Comparison of ENCODE assay signal across 2 cellular contexts in the genomic region with DNA sequence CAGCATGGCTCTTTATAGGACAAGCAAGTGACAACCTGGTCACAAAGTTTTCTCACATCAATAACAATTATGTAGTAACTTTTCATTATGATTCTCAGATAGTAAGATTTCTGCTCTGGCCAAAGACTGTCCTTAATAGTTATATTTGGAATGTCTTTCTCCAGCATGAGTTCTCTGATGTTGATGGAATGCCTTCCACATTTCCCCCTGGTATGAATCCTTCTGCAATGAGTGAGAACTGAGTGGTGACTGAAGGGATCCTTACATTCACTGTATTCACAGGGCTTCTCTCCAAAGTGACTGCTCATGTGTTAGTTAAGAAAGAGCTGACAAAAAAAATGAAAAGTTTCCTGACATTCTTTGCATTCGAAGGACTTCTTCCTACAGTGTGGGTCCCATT.
TF ChIP-seq lines count a peak whose summit lies in the region.

No MANE protein-coding gene starts in this region.

TF ChIP-seq in liver, 16 proteins besides CTCF, POLR2A, EP300 and RAD21:
- TF ChIP-seq, protein P1, sequence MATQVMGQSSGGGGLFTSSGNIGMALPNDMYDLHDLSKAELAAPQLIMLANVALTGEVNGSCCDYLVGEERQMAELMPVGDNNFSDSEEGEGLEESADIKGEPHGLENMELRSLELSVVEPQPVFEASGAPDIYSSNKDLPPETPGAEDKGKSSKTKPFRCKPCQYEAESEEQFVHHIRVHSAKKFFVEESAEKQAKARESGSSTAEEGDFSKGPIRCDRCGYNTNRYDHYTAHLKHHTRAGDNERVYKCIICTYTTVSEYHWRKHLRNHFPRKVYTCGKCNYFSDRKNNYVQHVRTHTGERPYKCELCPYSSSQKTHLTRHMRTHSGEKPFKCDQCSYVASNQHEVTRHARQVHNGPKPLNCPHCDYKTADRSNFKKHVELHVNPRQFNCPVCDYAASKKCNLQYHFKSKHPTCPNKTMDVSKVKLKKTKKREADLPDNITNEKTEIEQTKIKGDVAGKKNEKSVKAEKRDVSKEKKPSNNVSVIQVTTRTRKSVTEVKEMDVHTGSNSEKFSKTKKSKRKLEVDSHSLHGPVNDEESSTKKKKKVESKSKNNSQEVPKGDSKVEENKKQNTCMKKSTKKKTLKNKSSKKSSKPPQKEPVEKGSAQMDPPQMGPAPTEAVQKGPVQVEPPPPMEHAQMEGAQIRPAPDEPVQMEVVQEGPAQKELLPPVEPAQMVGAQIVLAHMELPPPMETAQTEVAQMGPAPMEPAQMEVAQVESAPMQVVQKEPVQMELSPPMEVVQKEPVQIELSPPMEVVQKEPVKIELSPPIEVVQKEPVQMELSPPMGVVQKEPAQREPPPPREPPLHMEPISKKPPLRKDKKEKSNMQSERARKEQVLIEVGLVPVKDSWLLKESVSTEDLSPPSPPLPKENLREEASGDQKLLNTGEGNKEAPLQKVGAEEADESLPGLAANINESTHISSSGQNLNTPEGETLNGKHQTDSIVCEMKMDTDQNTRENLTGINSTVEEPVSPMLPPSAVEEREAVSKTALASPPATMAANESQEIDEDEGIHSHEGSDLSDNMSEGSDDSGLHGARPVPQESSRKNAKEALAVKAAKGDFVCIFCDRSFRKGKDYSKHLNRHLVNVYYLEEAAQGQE (IDR thresholded peaks at IDR 0.05), result no peak
- no peak for TF ChIP-seq MAX (IDR thresholded peaks at IDR 0.05)
- no peak for TF ChIP-seq TAF1 (conservative IDR thresholded peaks at IDR 0.05)
- no peak for TF ChIP-seq NR2F2 (IDR thresholded peaks at IDR 0.05)
- no peak for TF ChIP-seq FOXA1 (IDR thresholded peaks at IDR 0.05)
- TF ChIP-seq HNF4A (conservative IDR thresholded peaks at IDR 0.05), result no peak
- TF ChIP-seq, protein P2, sequence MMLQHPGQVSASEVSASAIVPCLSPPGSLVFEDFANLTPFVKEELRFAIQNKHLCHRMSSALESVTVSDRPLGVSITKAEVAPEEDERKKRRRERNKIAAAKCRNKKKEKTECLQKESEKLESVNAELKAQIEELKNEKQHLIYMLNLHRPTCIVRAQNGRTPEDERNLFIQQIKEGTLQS (IDR thresholded peaks at IDR 0.05), result no peak
- TF ChIP-seq YY1 (IDR thresholded peaks at IDR 0.05), result no peak
- no peak for TF ChIP-seq RXRA (IDR thresholded peaks at IDR 0.05)
- no peak for TF ChIP-seq SP1 (IDR thresholded peaks at IDR 0.05)
- no peak for TF ChIP-seq EGR1 (IDR thresholded peaks at IDR 0.05; ENCODE audit: low read depth in 2 of 2)
- no peak for TF ChIP-seq GABPA (IDR thresholded peaks at IDR 0.05 in 1 of 2, conservative IDR thresholded peaks at IDR 0.05 in 1 of 2)
- TF ChIP-seq FOXA2 (IDR thresholded peaks at IDR 0.05), result no peak
- TF ChIP-seq HNF4G (IDR thresholded peaks at IDR 0.05), result no peak
- TF ChIP-seq, protein P3, sequence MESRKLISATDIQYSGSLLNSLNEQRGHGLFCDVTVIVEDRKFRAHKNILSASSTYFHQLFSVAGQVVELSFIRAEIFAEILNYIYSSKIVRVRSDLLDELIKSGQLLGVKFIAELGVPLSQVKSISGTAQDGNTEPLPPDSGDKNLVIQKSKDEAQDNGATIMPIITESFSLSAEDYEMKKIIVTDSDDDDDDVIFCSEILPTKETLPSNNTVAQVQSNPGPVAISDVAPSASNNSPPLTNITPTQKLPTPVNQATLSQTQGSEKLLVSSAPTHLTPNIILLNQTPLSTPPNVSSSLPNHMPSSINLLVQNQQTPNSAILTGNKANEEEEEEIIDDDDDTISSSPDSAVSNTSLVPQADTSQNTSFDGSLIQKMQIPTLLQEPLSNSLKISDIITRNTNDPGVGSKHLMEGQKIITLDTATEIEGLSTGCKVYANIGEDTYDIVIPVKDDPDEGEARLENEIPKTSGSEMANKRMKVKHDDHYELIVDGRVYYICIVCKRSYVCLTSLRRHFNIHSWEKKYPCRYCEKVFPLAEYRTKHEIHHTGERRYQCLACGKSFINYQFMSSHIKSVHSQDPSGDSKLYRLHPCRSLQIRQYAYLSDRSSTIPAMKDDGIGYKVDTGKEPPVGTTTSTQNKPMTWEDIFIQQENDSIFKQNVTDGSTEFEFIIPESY (IDR thresholded peaks at IDR 0.05), result no peak
- no peak for TF ChIP-seq JUND (IDR thresholded peaks at IDR 0.05)

TF ChIP-seq in HepG2, 621 proteins besides CTCF, POLR2A, EP300 and RAD21:
- no peak for TF ChIP-seq GPN1 (CRISPR knock-in tag; IDR thresholded peaks at IDR 0.05; ENCODE audit: borderline replicate concordance)
- no peak for TF ChIP-seq ZNF282 (IDR thresholded peaks at IDR 0.05; ENCODE audit: partially characterized antibody)
- TF ChIP-seq FIP1L1 (IDR thresholded peaks at IDR 0.05; ENCODE audit: borderline replicate concordance, insufficient read depth, low read depth, low read length), result no peak
- TF ChIP-seq ZBTB42 (CRISPR knock-in tag; IDR thresholded peaks at IDR 0.05), result no peak
- no peak for TF ChIP-seq ZUFSP (CRISPR knock-in tag; IDR thresholded peaks at IDR 0.05; ENCODE audit: borderline replicate concordance)
- no peak for TF ChIP-seq ZNF10 (CRISPR knock-in tag; IDR thresholded peaks at IDR 0.05; ENCODE audit: borderline replicate concordance, low read depth)
- no peak for TF ChIP-seq ARHGAP35 (CRISPR knock-in tag; IDR thresholded peaks at IDR 0.05; ENCODE audit: borderline replicate concordance)
- TF ChIP-seq, protein P4, sequence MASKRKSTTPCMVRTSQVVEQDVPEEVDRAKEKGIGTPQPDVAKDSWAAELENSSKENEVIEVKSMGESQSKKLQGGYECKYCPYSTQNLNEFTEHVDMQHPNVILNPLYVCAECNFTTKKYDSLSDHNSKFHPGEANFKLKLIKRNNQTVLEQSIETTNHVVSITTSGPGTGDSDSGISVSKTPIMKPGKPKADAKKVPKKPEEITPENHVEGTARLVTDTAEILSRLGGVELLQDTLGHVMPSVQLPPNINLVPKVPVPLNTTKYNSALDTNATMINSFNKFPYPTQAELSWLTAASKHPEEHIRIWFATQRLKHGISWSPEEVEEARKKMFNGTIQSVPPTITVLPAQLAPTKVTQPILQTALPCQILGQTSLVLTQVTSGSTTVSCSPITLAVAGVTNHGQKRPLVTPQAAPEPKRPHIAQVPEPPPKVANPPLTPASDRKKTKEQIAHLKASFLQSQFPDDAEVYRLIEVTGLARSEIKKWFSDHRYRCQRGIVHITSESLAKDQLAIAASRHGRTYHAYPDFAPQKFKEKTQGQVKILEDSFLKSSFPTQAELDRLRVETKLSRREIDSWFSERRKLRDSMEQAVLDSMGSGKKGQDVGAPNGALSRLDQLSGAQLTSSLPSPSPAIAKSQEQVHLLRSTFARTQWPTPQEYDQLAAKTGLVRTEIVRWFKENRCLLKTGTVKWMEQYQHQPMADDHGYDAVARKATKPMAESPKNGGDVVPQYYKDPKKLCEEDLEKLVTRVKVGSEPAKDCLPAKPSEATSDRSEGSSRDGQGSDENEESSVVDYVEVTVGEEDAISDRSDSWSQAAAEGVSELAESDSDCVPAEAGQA (IDR thresholded peaks at IDR 0.05; ENCODE audit: low read depth), result no peak
- TF ChIP-seq, protein P4 (CRISPR knock-in tag; IDR thresholded peaks at IDR 0.05; ENCODE audit: borderline replicate concordance), result no peak
- TF ChIP-seq ZSCAN21 (CRISPR knock-in tag; IDR thresholded peaks at IDR 0.05; ENCODE audit: borderline replicate concordance), result no peak
- no peak for TF ChIP-seq ZMYM4 (CRISPR knock-in tag; IDR thresholded peaks at IDR 0.05)
- TF ChIP-seq, protein P5, sequence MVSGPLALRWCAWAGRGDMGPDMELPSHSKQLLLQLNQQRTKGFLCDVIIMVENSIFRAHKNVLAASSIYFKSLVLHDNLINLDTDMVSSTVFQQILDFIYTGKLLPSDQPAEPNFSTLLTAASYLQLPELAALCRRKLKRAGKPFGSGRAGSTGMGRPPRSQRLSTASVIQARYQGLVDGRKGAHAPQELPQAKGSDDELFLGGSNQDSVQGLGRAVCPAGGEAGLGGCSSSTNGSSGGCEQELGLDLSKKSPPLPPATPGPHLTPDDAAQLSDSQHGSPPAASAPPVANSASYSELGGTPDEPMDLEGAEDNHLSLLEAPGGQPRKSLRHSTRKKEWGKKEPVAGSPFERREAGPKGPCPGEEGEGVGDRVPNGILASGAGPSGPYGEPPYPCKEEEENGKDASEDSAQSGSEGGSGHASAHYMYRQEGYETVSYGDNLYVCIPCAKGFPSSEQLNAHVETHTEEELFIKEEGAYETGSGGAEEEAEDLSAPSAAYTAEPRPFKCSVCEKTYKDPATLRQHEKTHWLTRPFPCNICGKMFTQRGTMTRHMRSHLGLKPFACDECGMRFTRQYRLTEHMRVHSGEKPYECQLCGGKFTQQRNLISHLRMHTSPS (CRISPR knock-in tag; IDR thresholded peaks at IDR 0.05; ENCODE audit: low read depth), result no peak
- no peak for TF ChIP-seq NFRKB (IDR thresholded peaks at IDR 0.05)
- no peak for TF ChIP-seq ZNF30 (CRISPR knock-in tag; IDR thresholded peaks at IDR 0.05)
- TF ChIP-seq ZNF17 (CRISPR knock-in tag; IDR thresholded peaks at IDR 0.05), result no peak
TF ChIP-seq in HepG2: peak in this region for 0.
